5 cellular contexts compared by ENCODE assay signal in genomic region chr6:32049149-32049548, GRCh38. TPM values are rescaled to one million over a fixed set of nuclear protein-coding genes. Genes with fewer than 3 reads are reported as not detected.
"Had no signal": no experiment of that assay in that cellular context is flagged by ENCODE, and none has a peak within 500 bp of the region (broad histone marks: within the 10 kb centered on the region; RNA-seq: fewer than 3 reads in every experiment).

No MANE protein-coding gene starts in this region.

RNA-seq across cellular contexts. Expression of gene CYP21A2, which starts 10.9 kb away (rescaled TPM):
- total RNA-seq: HT1080, IMR-90, M059J, SK-MEL-5 had no signal
- polyA plus RNA-seq: SK-N-SH had no signal

RNA-seq across cellular contexts. Expression of gene TNXB, which starts 60.0 kb away (rescaled TPM):
- total RNA-seq: IMR-90 had no signal
